ENCODE assay signal across 11 cellular contexts in genomic region chr11:12964650-12965049, GRCh38. TPM values are rescaled to one million over a fixed set of nuclear protein-coding genes. Genes with fewer than 3 reads are reported as not detected.
"Had no signal": no experiment of that assay in that cellular context is flagged by ENCODE, and none has a peak within 500 bp of the region (broad histone marks: within the 10 kb centered on the region; RNA-seq: fewer than 3 reads in every experiment).

No MANE protein-coding gene starts in this region.

- H3K4me1 ChIP-seq: adrenal gland had no signal

- H2AFZ ChIP-seq: PC-9 had no signal

- H3K4me2 ChIP-seq: PC-9 had no signal

- H3K27ac ChIP-seq: adrenal gland, PC-9 had no signal

- H3K4me3 ChIP-seq: adrenal gland, PC-9 had no signal

- H3K9me3 ChIP-seq: adrenal gland had no signal

- DNase-seq: NCI-H187 treated with DMSO at 0.1 percent for 48 hours, NCI-H2171, NCI-H446 treated with DMSO at 0.1 percent for 48 hours, SHP77 treated with DMSO at 0.1 percent for 48 hours had no signal

- H3K36me3 ChIP-seq: adrenal gland had no signal

RNA-seq across cellular contexts. Expression of gene RASSF10, which starts 44.5 kb away (rescaled TPM):
- total RNA-seq: activated CD8-positive, alpha-beta T cell treated with anti-CD3 and anti-CD28 coated beads, Interleukin-2, amount 10 ng/mL, durations not matched to agents 7 days and 5 days; activated naive CD8-positive, alpha-beta T cell treated with anti-CD3 and anti-CD28 coated beads, Interleukin-2, amount 10 ng/mL, durations not matched to agents 7 days and 5 days; adrenal gland; chondrocyte; LHCN-M2; M059J had no signal
